34 cellular contexts compared by ENCODE assay signal in genomic region chr1:105736349-105736748, GRCh38.
"Had no signal": no experiment of that assay in that cellular context is flagged by ENCODE, and none has a peak within 500 bp of the region (broad histone marks: within the 10 kb centered on the region; RNA-seq: fewer than 3 reads in every experiment).

No MANE protein-coding gene starts in this region.

- H3K4me1 ChIP-seq: adrenal gland, ascending aorta, body of pancreas, breast epithelium had no signal

- H3K36me3 ChIP-seq: adrenal gland, ascending aorta, brain microvascular endothelial cell, breast epithelium, cardiac muscle cell had no signal

- H3K27ac ChIP-seq: adrenal gland, ascending aorta, body of pancreas, brain microvascular endothelial cell, breast epithelium, cardiac muscle cell had no signal

- FAIRE-seq: astrocyte, bronchial epithelial cell had no signal

- H3K4me3 ChIP-seq: adrenal gland, ascending aorta, body of pancreas, breast epithelium, cardiac muscle cell had no signal

- ATAC-seq: activated naive CD4-positive, alpha-beta T cell treated with anti-CD3 and anti-CD28 coated beads, Interleukin-2, amount 50 U/mL, for 72 hours; activated naive CD8-positive, alpha-beta T cell treated with anti-CD3 and anti-CD28 coated beads, Interleukin-2, amount 50 U/mL, for 24 hours; activated T-cell treated with anti-CD3 and anti-CD28 coated beads, Interleukin-2, amount 50 U/mL, for 4 hours; activated T-cell treated with anti-CD3 and anti-CD28 coated beads, Interleukin-2, amount 50 U/mL, for 72 hours; activated T-helper 17 cell treated with anti-CD3 and anti-CD28 coated beads, Interleukin-2, amount 50 U/mL, for 72 hours; body of pancreas had no signal

- H3K9me3 ChIP-seq: adrenal gland, ascending aorta, body of pancreas, breast epithelium had no signal

- H3K27me3 ChIP-seq: adrenal gland, ascending aorta, body of pancreas, brain microvascular endothelial cell, breast epithelium, cardiac muscle cell had no signal

- DNase-seq: activated effector memory CD4-positive, alpha-beta T cell treated with anti-CD3 and anti-CD28 coated beads, Interleukin-2, amount 50 U/mL, for 16 hours; activated effector memory CD4-positive, alpha-beta T cell treated with Interleukin-2 at 50 U/mL for 16 hours; activated gamma-delta T cell; activated gamma-delta T cell treated with Interleukin-2 at 50 U/mL for 16 hours; activated naive CD4-positive, alpha-beta T cell; activated naive CD4-positive, alpha-beta T cell treated with anti-CD3 and anti-CD28 coated beads for 36 hours; activated naive CD4-positive, alpha-beta T cell treated with anti-CD3 and anti-CD28 coated beads, Interleukin-2, amount 10 ng/mL, durations not matched to agents 7 days and 5 days; activated naive CD4-positive, alpha-beta T cell treated with anti-CD3 and anti-CD28 coated beads, Interleukin-2, amount 50 U/mL, for 16 hours; activated naive CD4-positive, alpha-beta T cell treated with Interleukin-2 at 50 U/mL for 16 hours; activated naive CD8-positive, alpha-beta T cell treated with anti-CD3 and anti-CD28 coated beads for 36 hours; activated naive CD8-positive, alpha-beta T cell treated with anti-CD3 and anti-CD28 coated beads, Interleukin-2, amount 10 ng/mL, durations not matched to agents 7 days and 5 days; activated naive CD8-positive, alpha-beta T cell treated with anti-CD3 and anti-CD28 coated beads, Interleukin-2, amount 50 U/mL, for 24 hours; activated T-cell treated with anti-CD3 and anti-CD28 coated beads, Interleukin-2, amount 50 U/mL, for 1 hour; activated T-cell treated with anti-CD3 and anti-CD28 coated beads, Interleukin-2, amount 50 U/mL, for 24 hours; activated T-cell treated with anti-CD3 and anti-CD28 coated beads, Interleukin-2, amount 50 U/mL, for 4 hours; activated T-cell treated with anti-CD3 and anti-CD28 coated beads, Interleukin-2, amount 50 U/mL, for 48 hours; activated T-cell treated with anti-CD3 and anti-CD28 coated beads, Interleukin-2, amount 50 U/mL, for 72 hours; adrenal gland; amniotic stem cell; amygdala; anterior cingulate cortex; aorta; body of pancreas; brain microvascular endothelial cell; caudate nucleus; central memory CD4-positive, alpha-beta T cell; cerebellar nuclear complex had no signal
